Comparison of ENCODE assay signal across 15 cellular contexts in genomic region chr7:593324-594115, GRCh38.
DNase-seq lines count a peak whose midpoint lies in the region; ATAC-seq and TF ChIP-seq lines count a peak whose summit lies in the region.
"Had no signal": no experiment of that assay in that cellular context is flagged by ENCODE, and none has a peak within 500 bp of the region (broad histone marks: within the 10 kb centered on the region; RNA-seq: fewer than 3 reads in every experiment).

No MANE protein-coding gene starts in this region.

- H3K4me3 Mint-ChIP-seq in neural progenitor cell: no peak overlapping the region
- H3K4me3 Mint-ChIP-seq: nephron had no signal

- no peaks in the 10 kb centered on the region for H3K79me2 ChIP-seq in neural progenitor cell (ENCODE audit: low read depth)

- H3K36me3 ChIP-seq in neural progenitor cell (no peaks in the 10 kb centered on the region), thyroid gland (no peaks in the 10 kb centered on the region)
- H3K36me3 ChIP-seq: transverse colon had no signal

- H3F3A ChIP-seq in neural progenitor cell (ENCODE audit: low read depth): no peaks in the 10 kb centered on the region

- WGBS in thyroid gland, 2 donors: 69 to 83% methylated on average over 23 to 30 of the region's 34 CpGs

- intact Hi-C loops in thyroid gland (cut with DNase I): no loop called here

- no peaks in the 10 kb centered on the region for H3K9me3 ChIP-seq in neural progenitor cell (ENCODE audit: low read depth)
- H3K9me3 ChIP-seq in thyroid gland: no peaks in the 10 kb centered on the region
- H3K9me3 ChIP-seq: transverse colon had no signal

- H3K27ac ChIP-seq in neural progenitor cell (no peak overlapping the region), thyroid gland (no peak overlapping the region)
- H3K27ac ChIP-seq: 22Rv1, transverse colon had no signal

- H2AFZ ChIP-seq in neural progenitor cell (replicated peaks): no peak overlapping the region

- no peaks in the 10 kb centered on the region for H4K20me1 ChIP-seq in neural progenitor cell (ENCODE audit: low read depth)

- peak overlapping the region; percentile 64 to 72 for H3K27ac Mint-ChIP-seq in activated naive CD4-positive, alpha-beta T cell treated with anti-CD3 and anti-CD28 coated beads, Interleukin-2, amount 50 U/mL, for 72 hours
- H3K27ac Mint-ChIP-seq in neural progenitor cell: peak overlapping the region; percentile 69
- H3K27ac Mint-ChIP-seq: IgD-negative memory B cell, nephron had no signal

- H3K4me3 ChIP-seq in neural progenitor cell (no peak overlapping the region), thyroid gland (replicated peaks in 1 of 3) (no peak overlapping the region)
- H3K4me3 ChIP-seq: transverse colon had no signal

- H3K9me3 Mint-ChIP-seq in activated naive CD4-positive, alpha-beta T cell treated with anti-CD3 and anti-CD28 coated beads, Interleukin-2, amount 50 U/mL, for 72 hours: peaks cover 6 to 8% of the 10 kb centered on the region in 2 donors
- peaks cover 7% of the 10 kb centered on the region for H3K9me3 Mint-ChIP-seq in neural progenitor cell

- DNase-seq in NOMO-1 (lab: John Stamatoyannopoulos, UW; ENCODE audit: unreplicated experiment in 2 of 2) (peak; percentile 7 to 22), NOMO-1 treated with dmso at 0.1 percent for 144 hours (lab: John Stamatoyannopoulos, UW; ENCODE audit: unreplicated experiment) (no peak), neural progenitor cell (ENCODE audit: low spot score) (no peak), thyroid gland (no peak), T1000 (lab: John Stamatoyannopoulos, UW) (no peak)
- no peak for DNase-seq in activated naive CD4-positive, alpha-beta T cell treated with anti-CD3 and anti-CD28 coated beads, Interleukin-2, amount 50 U/mL, for 72 hours (ENCODE audit: low spot score in 2 of 2)
- DNase-seq: EL; NCI-H526 treated with DMSO at 0.1 percent for 48 hours; stimulated activated CD4-positive, alpha-beta T cell treated with anti-CD3 and anti-CD28 coated beads, Interleukin-1b, Interleukin-23, amount 100 ng/mL, for 48 hours; transverse colon had no signal

- H3K4me1 ChIP-seq in neural progenitor cell (no peaks in the 10 kb centered on the region), thyroid gland (no peaks in the 10 kb centered on the region)

- ATAC-seq in GM21786 (IDR thresholded peaks at IDR 0.05; ENCODE audit: unreplicated experiment): peak; percentile 42
- ATAC-seq in activated naive CD4-positive, alpha-beta T cell treated with anti-CD3 and anti-CD28 coated beads, Interleukin-2, amount 50 U/mL, for 72 hours: peak; percentile 41 to 49
- no peak for ATAC-seq in GM21717 (IDR thresholded peaks at IDR 0.05; ENCODE audit: unreplicated experiment)

- no peak overlapping the region for H3K4me2 ChIP-seq in neural progenitor cell

- no peaks in the 10 kb centered on the region for H3K27me3 ChIP-seq in neural progenitor cell
- no peaks in the 10 kb centered on the region for H3K27me3 ChIP-seq in thyroid gland
- H3K27me3 ChIP-seq: transverse colon had no signal

- H3K36me3 Mint-ChIP-seq in activated naive CD4-positive, alpha-beta T cell treated with anti-CD3 and anti-CD28 coated beads, Interleukin-2, amount 50 U/mL, for 72 hours: peaks cover 8 to 54% of the 10 kb centered on the region in 2 donors
- peaks cover 8% of the 10 kb centered on the region for H3K36me3 Mint-ChIP-seq in neural progenitor cell
- H3K36me3 Mint-ChIP-seq: IgD-negative memory B cell had no signal

- peaks cover 3% of the 10 kb centered on the region for H3K4me1 Mint-ChIP-seq in neural progenitor cell

- TF ChIP-seq CTCF in neural progenitor cell (IDR thresholded peaks at IDR 0.05): no peak
- no peak for TF ChIP-seq CTCF in thyroid gland (IDR thresholded peaks at IDR 0.05)

- no peak for TF ChIP-seq POLR2A in thyroid gland (IDR thresholded peaks at IDR 0.05)

- peaks cover 4% of the 10 kb centered on the region for H3K27me3 Mint-ChIP-seq in neural progenitor cell (ENCODE audit: insufficient read depth, low read depth)

- no peak overlapping the region for H3K9ac ChIP-seq in neural progenitor cell

Comparison
In these comparisons a context has a peak if more than half of its experiments do, and no peak if none do; other contexts are left out.
1. DNase-seq: peak in NOMO-1 (2 of 2); none in NOMO-1 treated with dmso at 0.1 percent for 144 hours (single experiment), activated naive CD4-positive, alpha-beta T cell treated with anti-CD3 and anti-CD28 coated beads, Interleukin-2, amount 50 U/mL, for 72 hours (0 of 2), neural progenitor cell (single experiment), thyroid gland (0 of 2) and T1000 (single experiment).